1 cellular context compared by ENCODE assay signal in the genomic region with DNA sequence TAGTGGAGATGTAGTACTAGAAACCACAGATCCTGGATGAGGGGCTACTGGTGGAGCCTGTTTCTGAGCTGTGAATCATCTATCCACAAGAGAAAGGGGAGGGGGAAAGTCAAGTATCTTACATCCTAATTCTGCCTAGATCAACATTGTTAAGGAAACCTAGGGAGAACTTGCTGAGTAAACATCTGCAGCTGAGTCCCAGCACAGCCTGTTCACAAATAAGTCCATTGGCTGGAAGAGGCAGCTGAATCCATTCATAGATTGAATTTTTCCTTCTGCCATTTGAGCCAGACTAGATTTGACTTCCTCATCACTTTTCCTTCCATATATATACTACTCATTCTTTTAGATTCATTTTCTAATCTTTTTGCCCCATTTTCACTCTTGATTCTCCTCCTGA.
TF ChIP-seq lines count a peak whose summit lies in the region.

No MANE protein-coding gene starts in this region.

TF ChIP-seq in IMR-90, 13 proteins besides CTCF, POLR2A, EP300 and RAD21 (continued from another document):
- TF ChIP-seq, protein P1, sequence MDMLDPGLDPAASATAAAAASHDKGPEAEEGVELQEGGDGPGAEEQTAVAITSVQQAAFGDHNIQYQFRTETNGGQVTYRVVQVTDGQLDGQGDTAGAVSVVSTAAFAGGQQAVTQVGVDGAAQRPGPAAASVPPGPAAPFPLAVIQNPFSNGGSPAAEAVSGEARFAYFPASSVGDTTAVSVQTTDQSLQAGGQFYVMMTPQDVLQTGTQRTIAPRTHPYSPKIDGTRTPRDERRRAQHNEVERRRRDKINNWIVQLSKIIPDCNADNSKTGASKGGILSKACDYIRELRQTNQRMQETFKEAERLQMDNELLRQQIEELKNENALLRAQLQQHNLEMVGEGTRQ (IDR thresholded peaks at IDR 0.05; ENCODE audit: low read depth, low read length), result no peak
- TF ChIP-seq MXI1 (IDR thresholded peaks at IDR 0.05; ENCODE audit: borderline replicate concordance, low read depth, low read length) (no peak), CEBPB (IDR thresholded peaks at IDR 0.05; ENCODE audit: low read depth, low read length) (no peak), FOS (IDR thresholded peaks at IDR 0.05; ENCODE audit: low read depth, low read length) (no peak), RFX5 (IDR thresholded peaks at IDR 0.05; ENCODE audit: low read depth, low read length) (no peak), MAZ (IDR thresholded peaks at IDR 0.05; ENCODE audit: borderline replicate concordance, low read depth, low read length) (no peak), CHD1 (IDR thresholded peaks at IDR 0.05; ENCODE audit: low read depth, low read length) (no peak), MAFK (IDR thresholded peaks at IDR 0.05; ENCODE audit: low read depth, low read length) (no peak), RCOR1 (IDR thresholded peaks at IDR 0.05; ENCODE audit: insufficient replicate concordance, low read length) (no peak)
TF ChIP-seq in IMR-90: peak in this region for 0.
